Comparison of ENCODE assay signal across 1 cellular context in genomic region chr2:239257511-239257937, GRCh38.
TF ChIP-seq lines count a peak whose summit lies in the region.

No MANE protein-coding gene starts in this region.

TF ChIP-seq in IMR-90, 13 proteins besides CTCF, POLR2A, EP300 and RAD21 (continued from another document):
- TF ChIP-seq ELK1 (IDR thresholded peaks at IDR 0.05; ENCODE audit: borderline replicate concordance, low read depth, low read length) (no peak), USF2 (IDR thresholded peaks at IDR 0.05; ENCODE audit: low read depth, low read length) (no peak), MXI1 (IDR thresholded peaks at IDR 0.05; ENCODE audit: borderline replicate concordance, low read depth, low read length) (no peak), BHLHE40 (IDR thresholded peaks at IDR 0.05; ENCODE audit: low read depth, low read length) (peak; percentile 77; the same call in 1 of the 2 replicates), MAFK (IDR thresholded peaks at IDR 0.05; ENCODE audit: low read depth, low read length) (peak; percentile 28; the same call in 1 of the 2 replicates)
